In genomic region chr7:120639884-120640283, GRCh38 we compare ENCODE assay signal across 28 cellular contexts.
"Had no signal": no experiment of that assay in that cellular context is flagged by ENCODE, and none has a peak within 500 bp of the region (broad histone marks: within the 10 kb centered on the region; RNA-seq: fewer than 3 reads in every experiment).

No MANE protein-coding gene starts in this region.

- H3K27me3 ChIP-seq: neural progenitor cell, ovary, spleen, suprapubic skin, testis, tibial artery, transverse colon, upper lobe of right lung, uterus had no signal

- H3K27ac ChIP-seq: neural progenitor cell, ovary, parathyroid adenoma, psoas muscle, skin epidermis, spleen, suprapubic skin, testis, tibial artery, transverse colon, upper lobe of right lung, uterus had no signal

- H3K4me3 ChIP-seq: neural progenitor cell, ovary, psoas muscle, skin epidermis, smooth muscle cell, spleen, suprapubic skin, testis, tibial artery, transverse colon, upper lobe of right lung, uterus had no signal

- H3K79me2 ChIP-seq: parathyroid adenoma had no signal

- DNase-seq: natural killer cell; occipital lobe; ovary; posterior cingulate gyrus; psoas muscle; right cardiac atrium; spleen; stimulated activated CD4-positive, alpha-beta T cell treated with anti-CD3 and anti-CD28 coated beads, Interleukin-12 subunit alpha, Interleukin-12 subunit beta, amount 100 ng/mL, for 4 hours; stimulated activated CD4-positive, alpha-beta T cell treated with anti-CD3 and anti-CD28 coated beads, Interleukin-1b, Interleukin-23, amount 100 ng/mL, for 48 hours; stimulated activated CD4-positive, alpha-beta T cell treated with anti-CD3 and anti-CD28 coated beads, Interleukin-4, amount 100 ng/mL, for 1 hour; stimulated activated CD4-positive, alpha-beta T cell treated with anti-CD3 and anti-CD28 coated beads, Interleukin-4, amount 100 ng/mL, for 4 hours; stimulated activated CD8-positive, alpha-beta memory T cell treated with anti-CD3 and anti-CD28 coated beads, Interleukin-4, amount 100 ng/mL, for 48 hours; stimulated activated naive CD4-positive, alpha-beta T cell; stimulated activated naive CD8-positive, alpha-beta T cell treated with anti-CD3 and anti-CD28 coated beads, Interleukin-15, amount 100 ng/mL, for 72 hours; stimulated activated naive CD8-positive, alpha-beta T cell treated with anti-CD3 and anti-CD28 coated beads, Interleukin-15, Interleukin-2, amounts not matched to agents 100 U/mL and 50 U/mL, for 24 hours; substantia nigra; testis; tibial artery; transverse colon; upper lobe of right lung; uterus had no signal

- H3K4me1 ChIP-seq: neural progenitor cell, parathyroid adenoma, psoas muscle, spleen, suprapubic skin, testis, tibial artery, transverse colon, upper lobe of right lung, uterus had no signal

- H3K9ac ChIP-seq: neural progenitor cell, parathyroid adenoma had no signal

- H3K36me3 ChIP-seq: neural progenitor cell, ovary, spleen, suprapubic skin, tibial artery, transverse colon, upper lobe of right lung, uterus had no signal

- ATAC-seq: natural killer cell; psoas muscle; right cardiac atrium; sciatic nerve; stimulated activated memory B cell treated with anti-CD40 and anti-IgM and Interleukin-4, amounts not matched to agents 10 μg/mL and 1 μg/mL and 100 μg/mL, for 72 hours; stimulated activated naive CD8-positive, alpha-beta T cell treated with anti-CD3 and anti-CD28 coated beads, Interleukin-15, amount 100 ng/mL, for 72 hours; stimulated activated naive CD8-positive, alpha-beta T cell treated with anti-CD3 and anti-CD28 coated beads, Interleukin-15, Interleukin-2, amounts not matched to agents 100 U/mL and 50 U/mL, for 24 hours; upper lobe of right lung had no signal

- H3K4me2 ChIP-seq: neural progenitor cell, smooth muscle cell had no signal

- H3K9me3 ChIP-seq: ovary, psoas muscle, spleen, suprapubic skin, testis, tibial artery, transverse colon, upper lobe of right lung, uterus had no signal

- H2AFZ ChIP-seq: neural progenitor cell, parathyroid adenoma had no signal
